Comparison of ENCODE assay signal across 23 cellular contexts in the genomic region with DNA sequence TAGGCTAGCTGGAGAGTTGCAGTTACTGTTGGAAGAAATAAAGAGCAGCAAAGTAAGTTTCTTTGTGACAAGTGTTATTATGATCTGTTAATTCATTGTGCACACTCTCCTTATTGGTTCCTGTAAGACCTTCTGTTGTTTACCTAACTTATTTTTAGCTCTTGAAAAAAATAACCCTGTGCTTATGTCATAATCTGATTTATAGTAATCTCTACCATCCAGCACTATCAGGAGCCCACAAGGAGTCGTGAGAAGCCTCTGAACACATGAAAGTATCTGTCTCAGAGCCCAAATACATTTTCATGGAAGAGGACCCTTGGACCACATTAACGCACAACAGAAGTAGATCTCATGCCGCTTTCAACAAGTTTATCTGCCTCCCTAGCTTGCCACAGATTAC.
"Had no signal": no experiment of that assay in that cellular context is flagged by ENCODE, and none has a peak within 500 bp of the region (broad histone marks: within the 10 kb centered on the region; RNA-seq: fewer than 3 reads in every experiment).

No MANE protein-coding gene starts in this region.

- H3K4me3 Mint-ChIP-seq: activated CD8-positive, alpha-beta memory T cell treated with anti-CD3 and anti-CD28 coated beads, Interleukin-2, amount 10 ng/mL, durations not matched to agents 7 days and 5 days; activated naive CD8-positive, alpha-beta T cell treated with anti-CD3 and anti-CD28 coated beads, Interleukin-2, amount 50 U/mL, for 24 hours; activated T-cell treated with anti-CD3 and anti-CD28 coated beads, Interleukin-2, amount 50 U/mL, for 24 hours; activated T-helper 1 cell treated with anti-CD3 and anti-CD28 coated beads, Interleukin-12 subunit alpha, Interleukin-12 subunit beta, Interleukin-2, Interleukin-4 antibody, amounts not matched to agents 30 ng/mL and 10 ng/mL and 1 ng/mL, durations not matched to agents 14 hours and 24 hours and 36 hours; brain; central memory CD8-positive, alpha-beta T cell had no signal

- DNase-seq: activated CD4-positive, alpha-beta T cell treated with anti-CD3 and anti-CD28 coated beads for 48 hours; activated CD4-positive, alpha-beta T cell treated with anti-CD3 and anti-CD28 coated beads, Interleukin-2, amount 50 U/mL, for 48 hours; activated CD8-positive, alpha-beta memory T cell treated with anti-CD3 and anti-CD28 coated beads, Interleukin-2, amount 10 ng/mL, durations not matched to agents 7 days and 5 days; activated effector memory CD4-positive, alpha-beta T cell treated with Interleukin-2 at 50 U/mL for 16 hours; activated naive CD4-positive, alpha-beta T cell; activated naive CD8-positive, alpha-beta T cell treated with anti-CD3 and anti-CD28 coated beads, Interleukin-2, amount 50 U/mL, for 24 hours; activated T-cell treated with anti-CD3 and anti-CD28 coated beads, Interleukin-2, amount 50 U/mL, for 24 hours; amygdala; NCI-H1048; NCI-H146; NCI-H187 treated with DMSO at 0.1 percent for 48 hours; NCI-H2081 treated with DMSO at 0.1 percent for 48 hours; NCI-H2227 treated with DMSO at 0.1 percent for 48 hours; NCI-H446 treated with DMSO at 0.1 percent for 48 hours; NCI-H524 treated with DMSO at 0.1 percent for 48 hours; NCI-H748 treated with DMSO at 0.1 percent for 48 hours; SIG-M5; T-helper 1 cell had no signal

- H3K27ac Mint-ChIP-seq: activated CD8-positive, alpha-beta memory T cell treated with anti-CD3 and anti-CD28 coated beads, Interleukin-2, amount 10 ng/mL, durations not matched to agents 7 days and 5 days; activated naive CD4-positive, alpha-beta T cell treated with anti-CD3 and anti-CD28 coated beads, Interleukin-2, amount 50 U/mL, for 72 hours; activated naive CD8-positive, alpha-beta T cell treated with anti-CD3 and anti-CD28 coated beads, Interleukin-2, amount 50 U/mL, for 24 hours; activated T-cell treated with anti-CD3 and anti-CD28 coated beads, Interleukin-2, amount 50 U/mL, for 24 hours; activated T-helper 1 cell treated with anti-CD3 and anti-CD28 coated beads, Interleukin-12 subunit alpha, Interleukin-12 subunit beta, Interleukin-2, Interleukin-4 antibody, amounts not matched to agents 30 ng/mL and 10 ng/mL and 1 ng/mL, durations not matched to agents 14 hours and 24 hours and 36 hours had no signal

- FAIRE-seq: astrocyte had no signal

- H3K4me1 Mint-ChIP-seq: activated CD8-positive, alpha-beta memory T cell treated with anti-CD3 and anti-CD28 coated beads, Interleukin-2, amount 10 ng/mL, durations not matched to agents 7 days and 5 days; activated naive CD8-positive, alpha-beta T cell treated with anti-CD3 and anti-CD28 coated beads, Interleukin-2, amount 50 U/mL, for 24 hours; brain; central memory CD8-positive, alpha-beta T cell had no signal

- H3K27me3 Mint-ChIP-seq: activated CD8-positive, alpha-beta memory T cell treated with anti-CD3 and anti-CD28 coated beads, Interleukin-2, amount 10 ng/mL, durations not matched to agents 7 days and 5 days; activated naive CD8-positive, alpha-beta T cell treated with anti-CD3 and anti-CD28 coated beads, Interleukin-2, amount 50 U/mL, for 24 hours; activated T-cell treated with anti-CD3 and anti-CD28 coated beads, Interleukin-2, amount 50 U/mL, for 24 hours; brain; central memory CD8-positive, alpha-beta T cell had no signal

- H3K9me3 Mint-ChIP-seq: activated T-cell treated with anti-CD3 and anti-CD28 coated beads, Interleukin-2, amount 50 U/mL, for 24 hours; activated T-helper 1 cell treated with anti-CD3 and anti-CD28 coated beads, Interleukin-12 subunit alpha, Interleukin-12 subunit beta, Interleukin-2, Interleukin-4 antibody, amounts not matched to agents 30 ng/mL and 10 ng/mL and 1 ng/mL, durations not matched to agents 14 hours and 24 hours and 36 hours; brain; central memory CD8-positive, alpha-beta T cell had no signal
